ENCODE assay signal across 8 cellular contexts in genomic region chr20:62898970-62899632, GRCh38. TPM values are rescaled to one million over a fixed set of nuclear protein-coding genes. Genes with fewer than 3 reads are reported as not detected.
A peak's percentile ranks its signal among the peaks of the same experiment; 100 is the strongest.
DNase-seq lines count a peak whose midpoint lies in the region; ATAC-seq and TF ChIP-seq lines count a peak whose summit lies in the region.

No MANE protein-coding gene starts in this region.

- H3K27me3 Mint-ChIP-seq in Caco-2 (ENCODE audit: insufficient read depth, unreplicated experiment) (no peaks in the 10 kb centered on the region), memory B cell (no peaks in the 10 kb centered on the region), osteocyte (ENCODE audit: unreplicated experiment) (no peaks in the 10 kb centered on the region)
- H3K27me3 Mint-ChIP-seq in activated CD4-positive, alpha-beta memory T cell treated with anti-CD3 and anti-CD28 coated beads for 36 hours: no peaks in the 10 kb centered on the region

- no peak overlapping the region for H3K9ac ChIP-seq in mammary epithelial cell (ENCODE audit: insufficient read depth, low read length)

- no peaks in the 10 kb centered on the region for H3K27me3 ChIP-seq in Caco-2 (replicated peaks; ENCODE audit: control insufficient read depth, insufficient read depth, low read length)
- no peaks in the 10 kb centered on the region for H3K27me3 ChIP-seq in mammary epithelial cell (ENCODE audit: insufficient read depth, low read length)

- no peaks in the 10 kb centered on the region for H3K9me3 Mint-ChIP-seq in Caco-2 (ENCODE audit: unreplicated experiment)
- H3K9me3 Mint-ChIP-seq in activated CD4-positive, alpha-beta memory T cell treated with anti-CD3 and anti-CD28 coated beads for 36 hours: no peaks in the 10 kb centered on the region
- H3K9me3 Mint-ChIP-seq in memory B cell: no peaks in the 10 kb centered on the region
- H3K9me3 Mint-ChIP-seq in osteocyte (ENCODE audit: unreplicated experiment): no peaks in the 10 kb centered on the region

- no peak overlapping the region for H3K4me2 ChIP-seq in mammary epithelial cell (ENCODE audit: insufficient read depth, low read depth, low read length)

- peak overlapping the region; percentile 60 for H3K27ac Mint-ChIP-seq in Caco-2 (ENCODE audit: unreplicated experiment)
- H3K27ac Mint-ChIP-seq in activated CD4-positive, alpha-beta memory T cell treated with anti-CD3 and anti-CD28 coated beads for 36 hours: peak overlapping the region; percentile 75
- peak overlapping the region; percentile 68 for H3K27ac Mint-ChIP-seq in memory B cell
- H3K27ac Mint-ChIP-seq in osteocyte (ENCODE audit: unreplicated experiment): no peak overlapping the region

- peaks cover 13% of the 10 kb centered on the region for H3K4me1 ChIP-seq in Caco-2
- H3K4me1 ChIP-seq in mammary epithelial cell (ENCODE audit: insufficient read depth, low read length): peaks cover 39% of the 10 kb centered on the region

- H3K27ac ChIP-seq in mammary epithelial cell (ENCODE audit: insufficient read depth, low read depth, low read length): no peak overlapping the region

- TF ChIP-seq CTCF in Caco-2 (IDR thresholded peaks at IDR 0.05; ENCODE audit: insufficient read depth in 1 of 2, low read depth in 1 of 2, low read length in 1 of 2, severe bottlenecking in 1 of 2, unreplicated experiment in 1 of 2) (no peak), osteocyte (IDR thresholded peaks at IDR 0.05) (no peak), mammary epithelial cell (conservative IDR thresholded peaks at IDR 0.05 in 1 of 2, IDR thresholded peaks at IDR 0.05 in 1 of 2; ENCODE audit: extremely low read depth in 1 of 2, insufficient read depth in 1 of 2, low read depth in 1 of 2, low read length in 2 of 2) (no peak)

- dilution Hi-C loops in mammary epithelial cell (cut with HindIII; ENCODE audit: low sequenced_read_pairs): no loop called here

- ATAC-seq in GM21619 (IDR thresholded peaks at IDR 0.05; ENCODE audit: unreplicated experiment) (peak; percentile 53), memory B cell (ENCODE audit: low read depth) (no peak)

- CTCF ChIA-PET in Caco-2 (lab: Charles Lee): interaction anchor here (0.8 kb wide), 1 partner anchor 12 kb away, joined by 3 read pairs; no protein-coding TSS in a partner anchor
- CTCF ChIA-PET in activated CD4-positive, alpha-beta memory T cell treated with anti-CD3 and anti-CD28 coated beads for 36 hours (lab: Charles Lee): interaction anchor here (0.9 to 6.9 kb wide), 14 partner anchors 8 to 128 kb away, joined by 3 to 127 read pairs (median 4); partner anchors contain the start of genes DIDO1 and GID8
- CTCF ChIA-PET in mammary epithelial cell (lab: Charles Lee; ENCODE audit: low non-redundant PET): interaction anchor here (0.6 kb wide), 1 partner anchor 10 kb away, joined by 3 read pairs; no protein-coding TSS in a partner anchor

- H4K20me1 ChIP-seq in mammary epithelial cell (ENCODE audit: insufficient read depth, low read length): no peaks in the 10 kb centered on the region

- H3K4me3 ChIP-seq in Caco-2 (ENCODE audit: low read depth, low read length) (no peak overlapping the region), mammary epithelial cell (replicated peaks in 1 of 3; ENCODE audit: insufficient read depth in 1 of 3, low read depth in 2 of 3, low read length in 3 of 3) (no peak overlapping the region)

- BruUV-seq in Caco-2 (replicated peaks; lab: Mats Ljungman, UMichigan): no TSS peak
- BruUV-seq in mammary epithelial cell (replicated peaks; lab: Mats Ljungman, UMichigan): no TSS peak

- H3K79me2 ChIP-seq in mammary epithelial cell (ENCODE audit: insufficient read depth, low read length): peaks cover 8% of the 10 kb centered on the region

- DNase-seq in Caco-2 (no peak), memory B cell (ENCODE audit: low spot score in 2 of 2) (no peak), osteocyte (ENCODE audit: extremely low spot score, unreplicated experiment) (no peak), mammary epithelial cell (no peak), SK-N-DZ (ENCODE audit: low spot score) (no peak), NCI-H526 (lab: John Stamatoyannopoulos, UW) (no peak)
- peak; percentile 75 for DNase-seq in activated CD4-positive, alpha-beta memory T cell treated with anti-CD3 and anti-CD28 coated beads for 36 hours

- H3K4me1 Mint-ChIP-seq in Caco-2 (ENCODE audit: low read depth, unreplicated experiment): peaks cover 28% of the 10 kb centered on the region
- peaks cover 39% of the 10 kb centered on the region for H3K4me1 Mint-ChIP-seq in activated CD4-positive, alpha-beta memory T cell treated with anti-CD3 and anti-CD28 coated beads for 36 hours (ENCODE audit: low read depth)
- peaks cover 23% of the 10 kb centered on the region for H3K4me1 Mint-ChIP-seq in memory B cell
- peaks cover 10% of the 10 kb centered on the region for H3K4me1 Mint-ChIP-seq in osteocyte (ENCODE audit: unreplicated experiment)

- H3K4me3 Mint-ChIP-seq in Caco-2 (ENCODE audit: unreplicated experiment) (no peak overlapping the region), memory B cell (no peak overlapping the region), osteocyte (ENCODE audit: unreplicated experiment) (no peak overlapping the region)
- peak overlapping the region; percentile 54 for H3K4me3 Mint-ChIP-seq in activated CD4-positive, alpha-beta memory T cell treated with anti-CD3 and anti-CD28 coated beads for 36 hours

- no peak overlapping the region for H2AFZ ChIP-seq in mammary epithelial cell (ENCODE audit: low read depth, low read length)

- H3K9me3 ChIP-seq in Caco-2 (no peaks in the 10 kb centered on the region), mammary epithelial cell (replicated peaks; ENCODE audit: insufficient read depth, low read length) (no peaks in the 10 kb centered on the region)

- POLR2A ChIA-PET in Caco-2 (lab: Charles Lee): interaction anchor here (0.6 kb wide), 1 partner anchor 27 kb away, joined by 5 read pairs; no protein-coding TSS in a partner anchor
- POLR2A ChIA-PET in activated CD4-positive, alpha-beta memory T cell treated with anti-CD3 and anti-CD28 coated beads for 36 hours (lab: Charles Lee): interaction anchor here (0.7 to 2.7 kb wide), 3 partner anchors 18 to 35 kb away, joined by 4 to 14 read pairs (median 5); no protein-coding TSS in a partner anchor

- intact Hi-C loops in Caco-2 (cut with micrococcal nuclease; ENCODE audit: unreplicated experiment): no loop called here
- intact Hi-C loops in activated CD4-positive, alpha-beta memory T cell treated with anti-CD3 and anti-CD28 coated beads for 36 hours (cut with micrococcal nuclease): loop anchor here (1.0 to 5.0 kb wide), 2 partner anchors 20 to 38 kb away; partner anchors contain the start of gene GID8
- intact Hi-C loops in mammary epithelial cell (cut with micrococcal nuclease): no loop called here

- 42% methylated on average over 16 of the region's 16 CpGs for WGBS in mammary epithelial cell (ENCODE audit: low coverage, missing lambda C conversion rate)

- peaks cover 13% of the 10 kb centered on the region for H3K36me3 ChIP-seq in Caco-2 (ENCODE audit: control insufficient read depth, insufficient read depth, low read length)
- H3K36me3 ChIP-seq in mammary epithelial cell (ENCODE audit: insufficient read depth, low read length): peaks cover 31% of the 10 kb centered on the region

- in situ Hi-C loops in mammary epithelial cell (cut with MboI; ENCODE audit: low sequenced_read_pairs in 2 of 2): loop anchor here (10.0 to 25.0 kb wide), 2 partner anchors 113 to 116 kb away; partner anchors contain the start of gene BHLHE23 (in 1 of the 2)

- H3K36me3 Mint-ChIP-seq in Caco-2 (ENCODE audit: insufficient read depth, unreplicated experiment): peaks cover 100% of the 10 kb centered on the region
- H3K36me3 Mint-ChIP-seq in activated CD4-positive, alpha-beta memory T cell treated with anti-CD3 and anti-CD28 coated beads for 36 hours: peaks cover 21% of the 10 kb centered on the region
- H3K36me3 Mint-ChIP-seq in memory B cell: peaks cover 19% of the 10 kb centered on the region
- peaks cover 28% of the 10 kb centered on the region for H3K36me3 Mint-ChIP-seq in osteocyte (ENCODE audit: unreplicated experiment)

RNA-seq across cellular contexts. Expression of gene DIDO1, which starts 27.2 kb away (rescaled TPM):
- total RNA-seq in Caco-2 (2022): 120 and 122 TPM in 2 replicates
- total RNA-seq in activated CD4-positive, alpha-beta memory T cell treated with anti-CD3 and anti-CD28 coated beads for 36 hours: 10 to 100 TPM; 46.6 to 48.4 TPM
- 53.6 and 54.7 TPM in 2 replicates for total RNA-seq in osteocyte
- 10 to 100 TPM; 38.7 to 53.2 TPM for total RNA-seq in mammary epithelial cell
- 13.6 TPM for polyA plus RNA-seq in mammary epithelial cell
- polyA minus RNA-seq in mammary epithelial cell: 31.4 TPM
- polyA plus RNA-seq in SK-N-DZ (2014; cell fraction: cytosol; rRNA removed): 66.0 and 80.4 TPM in 2 replicates
- polyA plus RNA-seq in SK-N-DZ (2014; cell fraction: nucleus; rRNA removed): 235 and 328 TPM in 2 replicates

RNA-seq across cellular contexts. Expression of gene TCFL5, which starts 37.5 kb away (rescaled TPM):
- total RNA-seq in Caco-2 (2022): 14.6 and 15.1 TPM in 2 replicates
- total RNA-seq in activated CD4-positive, alpha-beta memory T cell treated with anti-CD3 and anti-CD28 coated beads for 36 hours: 1 to 10 TPM; 4.7 to 5.0 TPM
- total RNA-seq in osteocyte: 12.2 and 12.8 TPM in 2 replicates
- total RNA-seq in mammary epithelial cell: 10 to 100 TPM in 1 of 2 donors, 1 to 10 TPM in 1; 8.1 to 11.7 TPM
- 6.5 TPM for polyA plus RNA-seq in mammary epithelial cell
- polyA minus RNA-seq in mammary epithelial cell: 1.9 TPM
- 17.7 and 18.7 TPM in 2 replicates for polyA plus RNA-seq in SK-N-DZ (2014; cell fraction: cytosol; rRNA removed)
- 12.5 and 14.3 TPM in 2 replicates for polyA plus RNA-seq in SK-N-DZ (2014; cell fraction: nucleus; rRNA removed)

RNA-seq across cellular contexts. Expression of gene GID8, which starts 38.8 kb away (rescaled TPM):
- total RNA-seq in Caco-2 (2022) (129 and 133 TPM in 2 replicates), osteocyte (33.5 and 35.8 TPM in 2 replicates), mammary epithelial cell (10 to 100 TPM; 34.5 to 43.2 TPM)
- total RNA-seq in activated CD4-positive, alpha-beta memory T cell treated with anti-CD3 and anti-CD28 coated beads for 36 hours: 10 to 100 TPM; 33.9 to 34.8 TPM
- polyA plus RNA-seq in mammary epithelial cell: 29.7 TPM
- polyA minus RNA-seq in mammary epithelial cell: 47.5 TPM
- polyA plus RNA-seq in SK-N-DZ (2014; cell fraction: cytosol; rRNA removed): 65.3 and 72.2 TPM in 2 replicates
- polyA plus RNA-seq in SK-N-DZ (2014; cell fraction: nucleus; rRNA removed): 44.4 and 51.3 TPM in 2 replicates

RNA-seq across cellular contexts. Expression of gene SLC17A9, which starts 53.4 kb away (rescaled TPM):
- total RNA-seq in Caco-2 (2022): 64.7 and 77.4 TPM in 2 replicates
- 1 to 10 TPM; 9.5 to 9.7 TPM for total RNA-seq in activated CD4-positive, alpha-beta memory T cell treated with anti-CD3 and anti-CD28 coated beads for 36 hours
- not detected in 2 replicates for total RNA-seq in osteocyte
- under 1 TPM; 0.33 to 0.67 TPM for total RNA-seq in mammary epithelial cell
- 0.09 TPM for polyA plus RNA-seq in mammary epithelial cell
- not detected for polyA minus RNA-seq in mammary epithelial cell
- 1.1 and 1.5 TPM in 2 replicates for polyA plus RNA-seq in SK-N-DZ (2014; cell fraction: cytosol; rRNA removed)
- polyA plus RNA-seq in SK-N-DZ (2014; cell fraction: nucleus; rRNA removed): 4.9 and 6.9 TPM in 2 replicates
